In genomic region chr3:194906229-194906629, GRCh38 we compare ENCODE assay signal across 1 cellular context.
TF ChIP-seq lines count a peak whose summit lies in the region.

No MANE protein-coding gene starts in this region.

TF ChIP-seq in HepG2, 621 proteins besides CTCF, POLR2A, EP300 and RAD21 (continued from another document):
- peak; percentile 52; the same call in 1 of the 2 replicates for TF ChIP-seq HMG20A (CRISPR knock-in tag; IDR thresholded peaks at IDR 0.05; ENCODE audit: borderline replicate concordance)
- peak; percentile 50; the same call in 1 of the 2 replicates for TF ChIP-seq FOSL2 (CRISPR knock-in tag; IDR thresholded peaks at IDR 0.05)
- no peak for TF ChIP-seq ZNF574 (CRISPR knock-in tag; IDR thresholded peaks at IDR 0.05)
- TF ChIP-seq ATF1 (CRISPR knock-in tag; IDR thresholded peaks at IDR 0.05): no peak
- TF ChIP-seq ZNF281 (CRISPR knock-in tag; IDR thresholded peaks at IDR 0.05; ENCODE audit: borderline replicate concordance): no peak
- 0 out of 2 replicates have a peak, but pooled peaks have one; percentile 20 for TF ChIP-seq ARID5B (CRISPR knock-in tag; IDR thresholded peaks at IDR 0.05)
